ENCODE assay signal across 20 cellular contexts in genomic region chr14:101248056-101248725, GRCh38.
DNase-seq lines count a peak whose midpoint lies in the region; ATAC-seq and TF ChIP-seq lines count a peak whose summit lies in the region.
"Had no signal": no experiment of that assay in that cellular context is flagged by ENCODE, and none has a peak within 500 bp of the region (broad histone marks: within the 10 kb centered on the region; RNA-seq: fewer than 3 reads in every experiment).

No MANE protein-coding gene starts in this region.

- TF ChIP-seq CTCF in RWPE2 (IDR thresholded peaks at IDR 0.05; ENCODE audit: poor library complexity, severe bottlenecking), result no peak

- no peaks in the 10 kb centered on the region for H3K36me3 Mint-ChIP-seq in activated naive CD4-positive, alpha-beta T cell treated with anti-CD3 and anti-CD28 coated beads, Interleukin-2, amount 10 ng/mL, durations not matched to agents 7 days and 5 days

- no peak overlapping the region for H3K27ac Mint-ChIP-seq in activated naive CD4-positive, alpha-beta T cell treated with anti-CD3 and anti-CD28 coated beads, Interleukin-2, amount 10 ng/mL, durations not matched to agents 7 days and 5 days

- intact Hi-C loops in sciatic nerve (cut with DNase I), result no loop called here

- peaks cover 2% of the 10 kb centered on the region for H3K4me1 ChIP-seq in RWPE2 (ENCODE audit: insufficient read depth, poor library complexity, severe bottlenecking)
- H3K4me1 ChIP-seq: HAP-1 had no signal

- ATAC-seq in RWPE2 (ENCODE audit: low read depth), result no peak
- no peak for ATAC-seq in sciatic nerve
- no peak for ATAC-seq in GM19463 (IDR thresholded peaks at IDR 0.05; ENCODE audit: unreplicated experiment)

- H3K9me3 Mint-ChIP-seq in activated naive CD4-positive, alpha-beta T cell treated with anti-CD3 and anti-CD28 coated beads, Interleukin-2, amount 10 ng/mL, durations not matched to agents 7 days and 5 days, result no peaks in the 10 kb centered on the region

- H3K4me3 ChIP-seq in RWPE2 (ENCODE audit: severe bottlenecking), result no peak overlapping the region
- H3K4me3 ChIP-seq: BLaER1 treated with 17β-estradiol and CSF1 and Interleukin-3, amounts not matched to agents 10 nM and 100 nM; HAP-1 had no signal

- no peak overlapping the region for H3K27ac ChIP-seq in RWPE2 (ENCODE audit: poor library complexity, severe bottlenecking)
- H3K27ac ChIP-seq: BLaER1 treated with 17β-estradiol and CSF1 and Interleukin-3, amounts not matched to agents 10 nM and 100 nM; HL-60; KMS-11 had no signal

- DNase-seq in activated naive CD4-positive, alpha-beta T cell treated with anti-CD3 and anti-CD28 coated beads, Interleukin-2, amount 50 U/mL, for 16 hours, result peak; percentile 2
- no peak for DNase-seq in activated naive CD4-positive, alpha-beta T cell treated with anti-CD3 and anti-CD28 coated beads, Interleukin-2, amount 10 ng/mL, durations not matched to agents 7 days and 5 days
- DNase-seq in RWPE2 (ENCODE audit: low spot score) (peak; percentile 60), mesenteric fat pad (ENCODE audit: low spot score) (peak; percentile 62), sciatic nerve (ENCODE audit: low spot score) (peak; percentile 31), SHP77 treated with DMSO at 0.1 percent for 48 hours (lab: John Stamatoyannopoulos, UW) (no peak)
- DNase-seq: CD8-positive, alpha-beta memory T cell; MV-4-11; NCI-H1417; NCI-H187 treated with DMSO at 0.1 percent for 48 hours; NCI-H2227 treated with DMSO at 0.1 percent for 48 hours; NCI-H524; NCI-H82; OCI-M1; SIG-M5 had no signal

- CTCF ChIA-PET in activated naive CD4-positive, alpha-beta T cell treated with anti-CD3 and anti-CD28 coated beads, Interleukin-2, amount 10 ng/mL, durations not matched to agents 7 days and 5 days (lab: Charles Lee), result no interaction called here

- H3K4me1 Mint-ChIP-seq in activated naive CD4-positive, alpha-beta T cell treated with anti-CD3 and anti-CD28 coated beads, Interleukin-2, amount 10 ng/mL, durations not matched to agents 7 days and 5 days, result peaks cover 11% of the 10 kb centered on the region

- H3K36me3 ChIP-seq in RWPE2 (ENCODE audit: low read depth), result no peaks in the 10 kb centered on the region
- H3K36me3 ChIP-seq: BLaER1 treated with 17β-estradiol and CSF1 and Interleukin-3, amounts not matched to agents 10 nM and 100 nM; HAP-1 had no signal

- no peaks in the 10 kb centered on the region for H3K27me3 ChIP-seq in RWPE2 (ENCODE audit: insufficient read depth, poor library complexity, severe bottlenecking)

- no peaks in the 10 kb centered on the region for H3K9me3 ChIP-seq in RWPE2 (ENCODE audit: severe bottlenecking)
- H3K9me3 ChIP-seq: HAP-1 had no signal

- no peaks in the 10 kb centered on the region for H3K27me3 Mint-ChIP-seq in activated naive CD4-positive, alpha-beta T cell treated with anti-CD3 and anti-CD28 coated beads, Interleukin-2, amount 10 ng/mL, durations not matched to agents 7 days and 5 days

- H3K4me3 Mint-ChIP-seq in activated naive CD4-positive, alpha-beta T cell treated with anti-CD3 and anti-CD28 coated beads, Interleukin-2, amount 10 ng/mL, durations not matched to agents 7 days and 5 days, result no peak overlapping the region
- H3K4me3 Mint-ChIP-seq: CD8-positive, alpha-beta memory T cell had no signal

Comparison
In these comparisons a context has a peak if more than half of its experiments do, and no peak if none do; other contexts are left out.
1. DNase-seq: peak in activated naive CD4-positive, alpha-beta T cell treated with anti-CD3 and anti-CD28 coated beads, Interleukin-2, amount 50 U/mL, for 16 hours (single experiment), RWPE2 (single experiment), mesenteric fat pad (single experiment) and sciatic nerve (single experiment); none in activated naive CD4-positive, alpha-beta T cell treated with anti-CD3 and anti-CD28 coated beads, Interleukin-2, amount 10 ng/mL, durations not matched to agents 7 days and 5 days (single experiment) and SHP77 treated with DMSO at 0.1 percent for 48 hours (single experiment).